In genomic region chr5:130198927-130199326, GRCh38 we compare ENCODE assay signal across 9 cellular contexts.
DNase-seq lines count a peak whose midpoint lies in the region; ATAC-seq and TF ChIP-seq lines count a peak whose summit lies in the region.
"Had no signal": no experiment of that assay in that cellular context is flagged by ENCODE, and none has a peak within 500 bp of the region (broad histone marks: within the 10 kb centered on the region; RNA-seq: fewer than 3 reads in every experiment).

No MANE protein-coding gene starts in this region.

- H3K36me3 ChIP-seq in A673 (ENCODE audit: insufficient read depth, low read length, poor library complexity, severe bottlenecking) (no peaks in the 10 kb centered on the region), colonic mucosa (no peaks in the 10 kb centered on the region)

- no peak overlapping the region for H3K27ac ChIP-seq in A673 (ENCODE audit: low read depth, low read length, poor library complexity, severe bottlenecking)
- H3K27ac ChIP-seq in colonic mucosa: no peak overlapping the region
- H3K27ac ChIP-seq in dorsolateral prefrontal cortex: no peak overlapping the region
- H3K27ac ChIP-seq: epithelial cell of prostate had no signal

- CTCF ChIA-PET in A673 (lab: Charles Lee): interaction anchor here (0.8 kb wide), 1 partner anchor 807 kb away, joined by 3 read pairs; no protein-coding TSS in a partner anchor

- H3K4me1 Mint-ChIP-seq in chondrocyte (ENCODE audit: low read depth): no peaks in the 10 kb centered on the region

- ATAC-seq in GM18502 (IDR thresholded peaks at IDR 0.05; ENCODE audit: poor library complexity, unreplicated experiment): peak; percentile 59
- ATAC-seq in HG03520 (IDR thresholded peaks at IDR 0.05; ENCODE audit: unreplicated experiment): peak; percentile 73
- no peak for ATAC-seq in sciatic nerve
- ATAC-seq in HG02981 (IDR thresholded peaks at IDR 0.05; ENCODE audit: unreplicated experiment): no peak

- H3K27ac Mint-ChIP-seq in chondrocyte (ENCODE audit: unreplicated experiment): no peak overlapping the region

- POLR2A ChIA-PET in A673 (lab: Charles Lee; ENCODE audit: low non-redundant PET): no interaction called here

- peak; percentile 54 for DNase-seq in A673 (ENCODE audit: low spot score)
- no peak for DNase-seq in chondrocyte (ENCODE audit: low spot score)
- DNase-seq in sciatic nerve (ENCODE audit: low spot score): no peak
- no peak for DNase-seq in colonic mucosa
- no peak for DNase-seq in dorsolateral prefrontal cortex

- H3K9me3 Mint-ChIP-seq in chondrocyte (ENCODE audit: low read depth): peaks cover 10% of the 10 kb centered on the region

- no peak overlapping the region for H3K9ac ChIP-seq in colonic mucosa (ENCODE audit: low read depth in 2 of 2, low read length in 2 of 2)

- BruUV-seq in A673 (replicated peaks; lab: Mats Ljungman, UMichigan): no TSS peak

- H3K9me3 ChIP-seq in A673 (ENCODE audit: low read depth, low read length, poor library complexity, severe bottlenecking) (no peaks in the 10 kb centered on the region), colonic mucosa (no peaks in the 10 kb centered on the region)

- H3K4me3 ChIP-seq in A673 (ENCODE audit: low read depth, low read length, poor library complexity, severe bottlenecking) (no peak overlapping the region), colonic mucosa (no peak overlapping the region), dorsolateral prefrontal cortex (no peak overlapping the region)

- H3K27me3 ChIP-seq in A673 (replicated peaks; ENCODE audit: insufficient read depth, low read depth, low read length, poor library complexity) (no peaks in the 10 kb centered on the region), colonic mucosa (no peaks in the 10 kb centered on the region), dorsolateral prefrontal cortex (no peaks in the 10 kb centered on the region)

- intact Hi-C loops in A673 (cut with micrococcal nuclease; ENCODE audit: unreplicated experiment): no loop called here
- intact Hi-C loops in sciatic nerve (cut with DNase I): no loop called here
- intact Hi-C loops in colonic mucosa (cut with DNase I): no loop called here
- intact Hi-C loops in dorsolateral prefrontal cortex (cut with DNase I): no loop called here

- H3K27me3 Mint-ChIP-seq in chondrocyte (ENCODE audit: low read depth): peaks cover 7% of the 10 kb centered on the region

- H3K4me1 ChIP-seq in A673 (ENCODE audit: insufficient read depth, low read length, poor library complexity, severe bottlenecking) (no peaks in the 10 kb centered on the region), colonic mucosa (no peaks in the 10 kb centered on the region)

- no peak overlapping the region for H3K4me3 Mint-ChIP-seq in chondrocyte (ENCODE audit: unreplicated experiment)

- TF ChIP-seq CTCF in A673 (conservative IDR thresholded peaks at IDR 0.05; ENCODE audit: low read depth, low read length) (peak; percentile 49; the same call in 1 of the 2 replicates), chondrocyte (IDR thresholded peaks at IDR 0.05) (peak; percentile 69), colonic mucosa (IDR thresholded peaks at IDR 0.05) (no peak), dorsolateral prefrontal cortex (IDR thresholded peaks at IDR 0.05 in 54 of 56, conservative IDR thresholded peaks at IDR 0.05 in 2 of 56; ENCODE audit: low read depth in 1 of 56, partially characterized antibody in 56 of 56) (no peak)

- H3K36me3 Mint-ChIP-seq in chondrocyte (ENCODE audit: low read depth): no peaks in the 10 kb centered on the region

Comparison
In these comparisons a context has a peak if more than half of its experiments do, and no peak if none do; other contexts are left out.
1. CTCF ChIP-seq: peak in A673 (single experiment) and chondrocyte (single experiment); none in colonic mucosa (single experiment) and dorsolateral prefrontal cortex (0 of 56).
2. ATAC-seq: peak in GM18502 (single experiment) and HG03520 (single experiment); none in sciatic nerve (single experiment) and HG02981 (single experiment).